Comparison of ENCODE assay signal across 1 cellular context in genomic region chr17:9244066-9245052, GRCh38.
TF ChIP-seq lines count a peak whose summit lies in the region.

No MANE protein-coding gene starts in this region.

TF ChIP-seq in H1, 55 proteins besides CTCF, POLR2A, EP300 and RAD21 (continued from another document):
- TF ChIP-seq TAF7 (optimal IDR thresholded peaks at IDR 0.05; ENCODE audit: borderline replicate concordance, low read depth, low read length): no peak
- TF ChIP-seq CTBP2 (IDR thresholded peaks at IDR 0.05; ENCODE audit: borderline replicate concordance, insufficient read depth, insufficient read length, low read length): no peak
- TF ChIP-seq TBP (IDR thresholded peaks at IDR 0.05; ENCODE audit: low read depth, low read length): no peak
- no peak for TF ChIP-seq RBBP5 (IDR thresholded peaks at IDR 0.05; ENCODE audit: borderline replicate concordance, low read depth, low read length)
- no peak for TF ChIP-seq POLR2AphosphoS5 (IDR thresholded peaks at IDR 0.05; ENCODE audit: low read depth, low read length)
- no peak for TF ChIP-seq FOSL1 (IDR thresholded peaks at IDR 0.05; ENCODE audit: insufficient read depth, low read depth, low read length)
- TF ChIP-seq BRCA1 (IDR thresholded peaks at IDR 0.05; ENCODE audit: low read depth, low read length): no peak
